ENCODE assay signal across 8 cellular contexts in the genomic region with DNA sequence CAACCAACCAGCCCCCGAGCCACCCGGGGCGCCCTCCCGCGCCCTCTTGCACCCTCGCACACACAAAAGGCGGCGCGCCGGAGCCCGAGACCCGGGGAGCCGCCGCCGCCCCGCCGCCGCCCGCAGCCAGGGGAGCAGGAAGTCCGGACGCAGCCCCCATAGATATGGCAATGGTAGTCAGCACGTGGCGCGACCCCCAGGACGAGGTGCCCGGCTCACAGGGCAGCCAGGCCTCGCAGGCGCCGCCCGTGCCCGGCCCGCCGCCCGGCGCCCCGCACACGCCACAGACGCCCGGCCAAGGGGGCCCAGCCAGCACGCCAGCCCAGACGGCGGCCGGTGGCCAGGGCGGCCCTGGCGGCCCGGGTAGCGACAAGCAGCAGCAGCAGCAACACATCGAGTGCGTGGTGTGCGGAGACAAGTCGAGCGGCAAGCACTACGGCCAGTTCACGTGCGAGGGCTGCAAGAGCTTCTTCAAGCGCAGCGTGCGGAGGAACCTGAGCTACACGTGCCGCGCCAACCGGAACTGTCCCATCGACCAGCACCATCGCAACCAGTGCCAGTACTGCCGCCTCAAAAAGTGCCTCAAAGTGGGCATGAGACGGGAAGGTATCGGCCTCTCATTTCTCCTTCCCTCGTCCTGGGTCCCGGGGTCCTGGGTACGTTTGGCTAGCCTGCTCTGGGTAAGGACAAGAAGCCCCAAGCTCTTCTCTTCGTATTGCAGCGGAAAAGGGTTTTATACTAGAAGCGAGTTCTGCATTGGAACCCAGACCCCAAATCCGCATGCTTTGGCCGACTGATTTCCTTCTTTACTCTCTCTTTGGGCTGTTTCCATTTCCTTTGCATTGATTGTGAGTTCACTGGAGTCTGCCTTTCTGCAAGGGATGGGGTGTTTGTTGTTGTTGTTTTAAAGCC. TPM values are rescaled to one million over a fixed set of nuclear protein-coding genes. Genes with fewer than 3 reads are reported as not detected.
DNase-seq lines count a peak whose midpoint lies in the region; ATAC-seq lines count a peak whose summit lies in the region.

No MANE protein-coding gene starts in this region.

- peak overlapping the region; percentile 59 for H3K27ac Mint-ChIP-seq in activated CD4-positive, alpha-beta T cell treated with anti-CD3 and anti-CD28 coated beads, Interleukin-2, amount 10 ng/mL, durations not matched to agents 24 days and 14 days
- H3K27ac Mint-ChIP-seq in T-cell = no peak overlapping the region

- peak overlapping the region; percentile 72 for H4K91ac ChIP-seq in trophoblast cell (ENCODE audit: low read depth, low read length)

- H3K4me3 Mint-ChIP-seq in activated CD4-positive, alpha-beta T cell treated with anti-CD3 and anti-CD28 coated beads, Interleukin-2, amount 10 ng/mL, durations not matched to agents 24 days and 14 days = peak overlapping the region; percentile 44
- peak overlapping the region; percentile 31 to 88 (median 55) for H3K4me3 Mint-ChIP-seq in T-cell

- H2AK5ac ChIP-seq in trophoblast cell (ENCODE audit: low read length) = peak overlapping the region; percentile 11

- CTCF ChIA-PET in T-cell (lab: Charles Lee) = no interaction called here

- H2BK12ac ChIP-seq in trophoblast cell (ENCODE audit: low read length) = no peak overlapping the region

- H3K79me1 ChIP-seq in trophoblast cell (ENCODE audit: low read length) = peaks cover 44% of the 10 kb centered on the region

- no CpG with 5 or more reads among the region's 75 CpGs for WGBS in trophoblast cell (ENCODE audit: extremely low coverage, insufficient coverage, insufficient read length)

- H3K36me3 ChIP-seq in trophoblast cell (ENCODE audit: control insufficient read depth in 1 of 2, insufficient read depth in 2 of 2, low read length in 2 of 2) = peaks cover 23 to 25% of the 10 kb centered on the region in 2 experiments

- peak overlapping the region; percentile 56 for H3K14ac ChIP-seq in trophoblast cell (ENCODE audit: low read length)

- peaks cover 40% of the 10 kb centered on the region for H3K79me2 ChIP-seq in trophoblast cell (ENCODE audit: control insufficient read depth, insufficient read depth, low read length, poor library complexity)

- peaks cover 10% of the 10 kb centered on the region for H3K9me3 Mint-ChIP-seq in activated CD4-positive, alpha-beta T cell treated with anti-CD3 and anti-CD28 coated beads, Interleukin-2, amount 10 ng/mL, durations not matched to agents 24 days and 14 days
- H3K9me3 Mint-ChIP-seq in T-cell = peaks cover 0 to 7% (median 0%) of the 10 kb centered on the region in 3 donors

- H4K8ac ChIP-seq in trophoblast cell (ENCODE audit: low read depth, low read length) = peak overlapping the region; percentile 27

- ATAC-seq in T-cell (replicated peaks in 1 of 4) (no peak), GM18870 (IDR thresholded peaks at IDR 0.05; ENCODE audit: unreplicated experiment) (no peak), HG03097 (IDR thresholded peaks at IDR 0.05; ENCODE audit: low FRiP score, unreplicated experiment) (no peak)

- H2BK5ac ChIP-seq in trophoblast cell (ENCODE audit: low read depth, low read length, poor library complexity) = peak overlapping the region; percentile 43

- H3K23ac ChIP-seq in trophoblast cell (ENCODE audit: low read length) = peak overlapping the region; percentile 55

- H3K18ac ChIP-seq in trophoblast cell (ENCODE audit: low read length) = peak overlapping the region; percentile 74

- peak overlapping the region; percentile 72 for H3K4me2 ChIP-seq in trophoblast cell (ENCODE audit: low read length)

- H3K9me3 ChIP-seq in trophoblast cell (ENCODE audit: insufficient read depth, low read depth, low read length) = no peaks in the 10 kb centered on the region

- H3K27me3 Mint-ChIP-seq in activated CD4-positive, alpha-beta T cell treated with anti-CD3 and anti-CD28 coated beads, Interleukin-2, amount 10 ng/mL, durations not matched to agents 24 days and 14 days = peaks cover 78% of the 10 kb centered on the region
- peaks cover 65 to 82% of the 10 kb centered on the region in 2 donors for H3K27me3 Mint-ChIP-seq in T-cell

- peaks cover 17 to 31% of the 10 kb centered on the region in 2 experiments for H3K4me1 ChIP-seq in trophoblast cell (ENCODE audit: control insufficient read depth in 1 of 2, insufficient read depth in 2 of 2, low read length in 2 of 2)

- H3K36me3 Mint-ChIP-seq in activated CD4-positive, alpha-beta T cell treated with anti-CD3 and anti-CD28 coated beads, Interleukin-2, amount 10 ng/mL, durations not matched to agents 24 days and 14 days (ENCODE audit: low read depth) = peaks cover 8% of the 10 kb centered on the region
- H3K36me3 Mint-ChIP-seq in T-cell = no peaks in the 10 kb centered on the region

- H3K9ac ChIP-seq in trophoblast cell (ENCODE audit: low read length) = peak overlapping the region; percentile 81

- H4K12ac ChIP-seq in trophoblast cell (ENCODE audit: low read depth, low read length) = no peak overlapping the region

- POLR2A ChIA-PET in T-cell (lab: Charles Lee) = no interaction called here

- peak overlapping the region; percentile 99 for H3K27ac ChIP-seq in trophoblast cell (ENCODE audit: low read depth, low read length)

- H3K27me3 ChIP-seq in trophoblast cell (ENCODE audit: insufficient read depth, low read length) = no peaks in the 10 kb centered on the region

- peak overlapping the region; percentile 4 for H2AFZ ChIP-seq in trophoblast cell (ENCODE audit: insufficient read depth, low read length, poor library complexity)

- peak overlapping the region; percentile 92 for H3K4me3 ChIP-seq in trophoblast cell (ENCODE audit: low read depth, low read length)

- peak overlapping the region; percentile 16 for H2BK120ac ChIP-seq in trophoblast cell (ENCODE audit: insufficient read depth, low read length, poor library complexity)

- H3K4ac ChIP-seq in trophoblast cell (ENCODE audit: low read depth, low read length) = peak overlapping the region; percentile 73

- H3K4me1 Mint-ChIP-seq in activated CD4-positive, alpha-beta T cell treated with anti-CD3 and anti-CD28 coated beads, Interleukin-2, amount 10 ng/mL, durations not matched to agents 24 days and 14 days = peaks cover 5% of the 10 kb centered on the region
- H3K4me1 Mint-ChIP-seq in T-cell = peaks cover 22 to 27% (median 24%) of the 10 kb centered on the region in 3 donors

- intact Hi-C loops in activated CD4-positive, alpha-beta T cell treated with anti-CD3 and anti-CD28 coated beads, Interleukin-2, amount 10 ng/mL, durations not matched to agents 24 days and 14 days (cut with micrococcal nuclease) = loop anchor here (2.0 kb wide), 1 partner anchor 25 kb away; no protein-coding TSS in a partner anchor

- peak; percentile 57 for DNase-seq in activated CD4-positive, alpha-beta T cell treated with anti-CD3 and anti-CD28 coated beads, Interleukin-2, amount 10 ng/mL, durations not matched to agents 24 days and 14 days
- no peak for DNase-seq in activated CD4-positive, alpha-beta T cell treated with anti-CD3 and anti-CD28 coated beads for 4 hours
- no peak for DNase-seq in T-cell
- DNase-seq in fibroblast of peridontal ligament (ENCODE audit: extremely low read depth) = peak; percentile 36
- DNase-seq in trophoblast cell = peak; percentile 59 to 70
- DNase-seq in activated gamma-delta T cell (lab: John Stamatoyannopoulos, UW) = no peak

RNA-seq across cellular contexts. Expression of a gene that starts 1.7 kb away (rescaled TPM):
- total RNA-seq in activated CD4-positive, alpha-beta T cell treated with anti-CD3 and anti-CD28 coated beads, Interleukin-2, amount 10 ng/mL, durations not matched to agents 24 days and 14 days = not detected in 2 replicates
- under 1 TPM in 3 of 5 donors, not detected in 2; 0.32 to 0.53 (median 0.38) TPM for total RNA-seq in T-cell
- polyA plus RNA-seq in trophoblast cell (2013) = 91.9 and 99.1 TPM in 2 replicates

Comparison
In these comparisons a context has a peak if more than half of its experiments do, and no peak if none do; other contexts are left out.
1. DNase-seq: peak in activated CD4-positive, alpha-beta T cell treated with anti-CD3 and anti-CD28 coated beads, Interleukin-2, amount 10 ng/mL, durations not matched to agents 24 days and 14 days (single experiment), fibroblast of peridontal ligament (single experiment) and trophoblast cell (2 of 2); none in activated CD4-positive, alpha-beta T cell treated with anti-CD3 and anti-CD28 coated beads for 4 hours (0 of 2), T-cell (0 of 34) and activated gamma-delta T cell (single experiment).